In genomic region chr15:91852741-91853500, GRCh38 we compare ENCODE assay signal across 8 cellular contexts. TPM values are rescaled to one million over a fixed set of nuclear protein-coding genes. Genes with fewer than 3 reads are reported as not detected.
DNase-seq lines count a peak whose midpoint lies in the region; ATAC-seq lines count a peak whose summit lies in the region.

No MANE protein-coding gene starts in this region.

- peak; percentile 43 for ATAC-seq in HG02840 (IDR thresholded peaks at IDR 0.05; ENCODE audit: low FRiP score, unreplicated experiment)

- DNase-seq in NCI-H187 (lab: John Stamatoyannopoulos, UW) = peak; percentile 30 to 40
- no peak for DNase-seq in NCI-H187 treated with DMSO at 0.1 percent for 48 hours (lab: John Stamatoyannopoulos, UW)
- peak; percentile 17 for DNase-seq in NCI-H1694 treated with DMSO at 0.1 percent for 48 hours (lab: John Stamatoyannopoulos, UW)
- peak; percentile 69 for DNase-seq in activated CD4-positive, alpha-beta T cell treated with anti-CD3 and anti-CD28 coated beads for 1 hour
- peak; percentile 71 for DNase-seq in cerebellum (ENCODE audit: low spot score)
- DNase-seq in kidney glomerular epithelial cell (lab: John Stamatoyannopoulos, UW) = peak; percentile 49
- DNase-seq in stimulated activated CD4-positive, alpha-beta T cell treated with anti-CD3 and anti-CD28 coated beads, Interleukin-15, amount 100 ng/mL, for 24 hours = peak; percentile 75

RNA-seq across cellular contexts. Expression of gene SLCO3A1, which starts 0.6 kb away (rescaled TPM):
- 5.2 TPM for total RNA-seq in cerebellum
